In the genomic region with DNA sequence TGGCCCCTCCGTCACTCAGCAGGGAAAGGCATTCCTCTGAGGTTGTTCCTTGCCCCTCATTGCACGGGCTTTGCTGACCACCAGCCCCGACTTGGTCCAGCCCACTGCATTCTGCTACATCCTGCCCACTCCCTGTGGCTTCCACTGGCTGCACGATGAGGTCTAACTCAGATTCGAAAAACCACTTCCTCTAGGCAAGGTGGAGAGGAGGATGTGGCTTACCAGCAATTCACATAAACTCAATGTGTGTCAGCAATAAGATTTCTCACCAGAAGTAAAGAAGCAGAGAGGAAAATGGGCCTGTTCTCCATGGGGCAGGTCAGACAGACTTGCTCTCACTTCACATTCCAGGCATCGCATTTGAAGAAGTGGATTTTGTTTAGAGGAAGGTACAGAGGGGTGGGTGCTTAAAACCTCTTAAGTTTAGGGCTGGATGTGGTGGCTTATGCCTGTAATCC, we compare ENCODE assay signal across 8 cellular contexts.
DNase-seq lines count a peak whose midpoint lies in the region; ATAC-seq lines count a peak whose summit lies in the region.

No MANE protein-coding gene starts in this region.

- peak; percentile 60 for ATAC-seq in GM18519 (IDR thresholded peaks at IDR 0.05; ENCODE audit: low FRiP score, unreplicated experiment)
- ATAC-seq in HG02678 (IDR thresholded peaks at IDR 0.05; ENCODE audit: unreplicated experiment) = peak; percentile 75

- peak; percentile 75 to 93 for DNase-seq in NOMO-1 (lab: John Stamatoyannopoulos, UW; ENCODE audit: unreplicated experiment in 2 of 2)
- peak; percentile 66 for DNase-seq in activated naive CD4-positive, alpha-beta T cell treated with Interleukin-2 at 50 U/mL for 16 hours
- peak; percentile 52 for DNase-seq in stimulated activated CD4-positive, alpha-beta T cell treated with anti-CD3 and anti-CD28 coated beads, Interleukin-4, amount 100 ng/mL, for 1 hour
- DNase-seq in effector CD8-positive, alpha-beta T cell (lab: John Stamatoyannopoulos, UW) = no peak
- no peak for DNase-seq in epidermal melanocyte (ENCODE audit: insufficient read length, low spot score)
- no peak for DNase-seq in dedifferentiated amniotic fluid mesenchymal stem cell (ENCODE audit: extremely low spot score)

Comparison
In these comparisons a context has a peak if more than half of its experiments do, and no peak if none do; other contexts are left out.
1. DNase-seq: peak in NOMO-1 (2 of 2), activated naive CD4-positive, alpha-beta T cell treated with Interleukin-2 at 50 U/mL for 16 hours (single experiment) and stimulated activated CD4-positive, alpha-beta T cell treated with anti-CD3 and anti-CD28 coated beads, Interleukin-4, amount 100 ng/mL, for 1 hour (single experiment); none in effector CD8-positive, alpha-beta T cell (single experiment), epidermal melanocyte (single experiment) and dedifferentiated amniotic fluid mesenchymal stem cell (single experiment).